ENCODE assay signal across 10 cellular contexts in genomic region chr16:11309895-11310633, GRCh38. TPM values are rescaled to one million over a fixed set of nuclear protein-coding genes. Genes with fewer than 3 reads are reported as not detected.
A peak's percentile ranks its signal among the peaks of the same experiment; 100 is the strongest.
DNase-seq lines count a peak whose midpoint lies in the region; ATAC-seq and TF ChIP-seq lines count a peak whose summit lies in the region.
"Had no signal": no experiment of that assay in that cellular context is flagged by ENCODE, and none has a peak within 500 bp of the region (broad histone marks: within the 10 kb centered on the region; RNA-seq: fewer than 3 reads in every experiment).

No MANE protein-coding gene starts in this region.

- H3K36me3 ChIP-seq in DND-41 (ENCODE audit: insufficient read depth, low read length): no peaks in the 10 kb centered on the region
- H3K36me3 ChIP-seq: heart left ventricle had no signal

- peak overlapping the region; percentile 44 for H3K27ac ChIP-seq in DND-41 (ENCODE audit: low read length)

- H3K9ac ChIP-seq in DND-41 (ENCODE audit: low read depth, low read length): no peak overlapping the region

- peak; percentile 29 for DNase-seq in DND-41
- peak; percentile 53 for DNase-seq in GM20000 (ENCODE audit: low spot score)
- no peak for DNase-seq in EL
- no peak for DNase-seq in stimulated activated naive CD4-positive, alpha-beta T cell (lab: John Stamatoyannopoulos, UW)
- no peak for DNase-seq in occipital lobe (lab: John Stamatoyannopoulos, UW)

- TF ChIP-seq CTCF in DND-41 (IDR thresholded peaks at IDR 0.05; ENCODE audit: borderline replicate concordance, extremely low read depth, low read length, poor library complexity, severe bottlenecking): no peak
- no peak for TF ChIP-seq CTCF in GM20000 (IDR thresholded peaks at IDR 0.05; ENCODE audit: extremely low read depth, missing control alignments)

- no peak overlapping the region for H3K4me3 ChIP-seq in DND-41 (ENCODE audit: low read depth in 1 of 2, low read length in 2 of 2)
- H3K4me3 ChIP-seq: heart left ventricle had no signal

- no peak overlapping the region for H3K4me2 ChIP-seq in DND-41 (ENCODE audit: insufficient read depth, low read length)

- no peak for ATAC-seq in DND-41 (ENCODE audit: insufficient read depth, low read depth)
- ATAC-seq in HG03521 (IDR thresholded peaks at IDR 0.05; ENCODE audit: unreplicated experiment): peak; percentile 41
- peak; percentile 44 for ATAC-seq in esophagus mucosa
- ATAC-seq in GM18909 (IDR thresholded peaks at IDR 0.05; ENCODE audit: poor library complexity, unreplicated experiment): no peak

- H3K4me1 ChIP-seq in DND-41 (ENCODE audit: insufficient read depth, low read length): peaks cover 46% of the 10 kb centered on the region

- no peaks in the 10 kb centered on the region for H4K20me1 ChIP-seq in DND-41 (ENCODE audit: insufficient read depth, low read length)

- H2AFZ ChIP-seq in DND-41 (ENCODE audit: low read depth, low read length): no peak overlapping the region

- H3K27me3 ChIP-seq in DND-41 (ENCODE audit: insufficient read depth, low read length, poor library complexity): no peaks in the 10 kb centered on the region
- H3K27me3 ChIP-seq: heart left ventricle had no signal

- H3K9me3 ChIP-seq in DND-41 (ENCODE audit: insufficient read depth, low read length, severe bottlenecking): no peaks in the 10 kb centered on the region
- H3K9me3 ChIP-seq: heart left ventricle had no signal

- no peaks in the 10 kb centered on the region for H3K79me2 ChIP-seq in DND-41 (ENCODE audit: insufficient read depth, low read length)

RNA-seq across cellular contexts. Expression of gene PRM1, which starts 28.9 kb away (rescaled TPM):
- total RNA-seq in esophagus mucosa: not detected
- total RNA-seq in occipital lobe: not detected
- total RNA-seq: astrocyte, heart left ventricle had no signal

RNA-seq across cellular contexts. Expression of gene PRM2, which starts 33.8 kb away (rescaled TPM):
- not detected for total RNA-seq in esophagus mucosa
- total RNA-seq in occipital lobe: not detected
- total RNA-seq: astrocyte, heart left ventricle had no signal

RNA-seq across cellular contexts. Expression of gene RMI2, which starts 35.2 kb away (rescaled TPM):
- total RNA-seq in esophagus mucosa: 11.0 TPM
- 4.1 TPM for total RNA-seq in occipital lobe

RNA-seq across cellular contexts. Expression of gene PRM3, which starts 36.6 kb away (rescaled TPM):
- total RNA-seq in esophagus mucosa (not detected), occipital lobe (not detected)
- total RNA-seq: astrocyte, heart left ventricle had no signal

RNA-seq across cellular contexts. Expression of gene TNP2, which starts 40.9 kb away (rescaled TPM):
- not detected for total RNA-seq in esophagus mucosa
- not detected for total RNA-seq in occipital lobe
- total RNA-seq: astrocyte, heart left ventricle had no signal

Comparison
In these comparisons a context has a peak if more than half of its experiments do, and no peak if none do; other contexts are left out.
1. ATAC-seq: peak in HG03521 (single experiment) and esophagus mucosa (single experiment); none in DND-41 (single experiment) and GM18909 (single experiment).
2. DNase-seq: peak in DND-41 (single experiment) and GM20000 (single experiment); none in EL (single experiment), stimulated activated naive CD4-positive, alpha-beta T cell (0 of 6) and occipital lobe (single experiment).